In the genomic region with DNA sequence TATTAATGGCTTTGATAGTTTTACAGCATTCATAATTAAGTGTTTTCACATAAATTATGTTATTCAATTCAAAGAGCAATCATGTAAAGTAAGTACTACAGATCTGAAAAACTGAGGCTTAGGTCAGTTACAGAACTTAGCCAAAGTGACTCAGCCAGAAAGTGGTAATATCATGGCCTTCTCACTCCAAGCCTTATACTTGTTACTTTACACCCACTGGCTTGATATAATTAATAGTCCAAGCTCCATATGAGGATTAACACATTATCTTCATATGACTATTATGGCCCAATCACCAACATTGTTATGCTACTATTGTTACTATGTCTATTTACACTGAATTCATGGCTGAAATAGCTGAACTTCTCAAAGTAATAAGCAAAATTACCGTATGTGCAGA, we compare ENCODE assay signal across 20 cellular contexts. TPM values are rescaled to one million over a fixed set of nuclear protein-coding genes. Genes with fewer than 3 reads are reported as not detected.
A peak's percentile ranks its signal among the peaks of the same experiment; 100 is the strongest.
DNase-seq lines count a peak whose midpoint lies in the region; ATAC-seq, FAIRE-seq and TF ChIP-seq lines count a peak whose summit lies in the region.
"Had no signal": no experiment of that assay in that cellular context is flagged by ENCODE, and none has a peak within 500 bp of the region (broad histone marks: within the 10 kb centered on the region; RNA-seq: fewer than 3 reads in every experiment).

No MANE protein-coding gene starts in this region.

- H2AFZ ChIP-seq in astrocyte (ENCODE audit: low read depth, low read length), result no peak overlapping the region

- no peak for TF ChIP-seq CTCF in astrocyte (IDR thresholded peaks at IDR 0.05; ENCODE audit: insufficient read depth, low read depth, low read length)
- no peak for TF ChIP-seq CTCF in progenitor cell of endocrine pancreas (IDR thresholded peaks at IDR 0.05; ENCODE audit: unreplicated experiment)

- no peaks in the 10 kb centered on the region for H3K79me2 ChIP-seq in astrocyte (ENCODE audit: insufficient read depth, low read length)

- H3K36me3 Mint-ChIP-seq in CD4-positive, CD25-positive, alpha-beta regulatory T cell, result peaks cover 30% of the 10 kb centered on the region
- H3K36me3 Mint-ChIP-seq in astrocyte (ENCODE audit: low read depth, unreplicated experiment) (peaks cover 5% of the 10 kb centered on the region), progenitor cell of endocrine pancreas (ENCODE audit: insufficient read depth) (peaks cover 5% of the 10 kb centered on the region)
- H3K36me3 Mint-ChIP-seq in stimulated activated effector memory CD8-positive, alpha-beta T cell treated with anti-CD3 and anti-CD28 coated beads, Interleukin-12 subunit alpha, Interleukin-12 subunit beta, amount 100 ng/mL, for 72 hours, result peaks cover 8% of the 10 kb centered on the region
- no peaks in the 10 kb centered on the region for H3K36me3 Mint-ChIP-seq in activated T-helper 2 cell treated with anti-CD3 and anti-CD28 coated beads, Interferon-gamma antibody, Interleukin-2, Interleukin-4, amounts not matched to agents 10 μg/mL and 5 μg/mL and 100 μg/mL, durations not matched to agents 14 hours and 24 hours and 36 hours (ENCODE audit: low read depth)

- FAIRE-seq in astrocyte (lab: Jason Lieb, UNC), result no peak

- peaks cover 16% of the 10 kb centered on the region for H3K4me1 ChIP-seq in CD4-positive, CD25-positive, alpha-beta regulatory T cell (ENCODE audit: control insufficient read depth, insufficient read depth, low read length, poor library complexity, severe bottlenecking)
- H3K4me1 ChIP-seq in astrocyte (ENCODE audit: insufficient read depth, low read length), result no peaks in the 10 kb centered on the region
- H3K4me1 ChIP-seq: A549 had no signal

- H4K20me1 ChIP-seq in astrocyte (ENCODE audit: insufficient read depth, low read length), result peaks cover 2% of the 10 kb centered on the region

- peak overlapping the region in 1 of 4 donors; percentile 3 for H3K4me3 Mint-ChIP-seq in CD4-positive, CD25-positive, alpha-beta regulatory T cell
- H3K4me3 Mint-ChIP-seq in astrocyte (ENCODE audit: unreplicated experiment) (no peak overlapping the region), progenitor cell of endocrine pancreas (ENCODE audit: low read depth) (no peak overlapping the region)
- H3K4me3 Mint-ChIP-seq in stimulated activated effector memory CD8-positive, alpha-beta T cell treated with anti-CD3 and anti-CD28 coated beads, Interleukin-12 subunit alpha, Interleukin-12 subunit beta, amount 100 ng/mL, for 72 hours, result no peak overlapping the region
- H3K4me3 Mint-ChIP-seq in activated T-helper 2 cell treated with anti-CD3 and anti-CD28 coated beads, Interferon-gamma antibody, Interleukin-2, Interleukin-4, amounts not matched to agents 10 μg/mL and 5 μg/mL and 100 μg/mL, durations not matched to agents 14 hours and 24 hours and 36 hours (ENCODE audit: low read depth), result no peak overlapping the region
- H3K4me3 Mint-ChIP-seq: CD4-positive, alpha-beta memory T cell; H9 had no signal

- H3K27ac ChIP-seq in CD4-positive, CD25-positive, alpha-beta regulatory T cell (ENCODE audit: insufficient read depth, low read length, poor library complexity, severe bottlenecking), result peak overlapping the region; percentile 16
- H3K27ac ChIP-seq in astrocyte (ENCODE audit: low read depth, low read length), result no peak overlapping the region
- H3K27ac ChIP-seq: 22Rv1, A549, C4-2B had no signal

- no peaks in the 10 kb centered on the region for H3K27me3 Mint-ChIP-seq in CD4-positive, CD25-positive, alpha-beta regulatory T cell
- H3K27me3 Mint-ChIP-seq in astrocyte (ENCODE audit: low read depth, unreplicated experiment), result no peaks in the 10 kb centered on the region
- no peaks in the 10 kb centered on the region for H3K27me3 Mint-ChIP-seq in progenitor cell of endocrine pancreas
- H3K27me3 Mint-ChIP-seq in activated T-helper 2 cell treated with anti-CD3 and anti-CD28 coated beads, Interferon-gamma antibody, Interleukin-2, Interleukin-4, amounts not matched to agents 10 μg/mL and 5 μg/mL and 100 μg/mL, durations not matched to agents 14 hours and 24 hours and 36 hours (ENCODE audit: low read depth), result no peaks in the 10 kb centered on the region
- H3K27me3 Mint-ChIP-seq: CD4-positive, alpha-beta memory T cell had no signal

- peaks cover 18 to 49% (median 35%) of the 10 kb centered on the region in 4 donors for H3K4me1 Mint-ChIP-seq in CD4-positive, CD25-positive, alpha-beta regulatory T cell
- no peaks in the 10 kb centered on the region for H3K4me1 Mint-ChIP-seq in astrocyte (ENCODE audit: low read depth, unreplicated experiment)
- H3K4me1 Mint-ChIP-seq in stimulated activated effector memory CD8-positive, alpha-beta T cell treated with anti-CD3 and anti-CD28 coated beads, Interleukin-12 subunit alpha, Interleukin-12 subunit beta, amount 100 ng/mL, for 72 hours, result peaks cover 13% of the 10 kb centered on the region
- no peaks in the 10 kb centered on the region for H3K4me1 Mint-ChIP-seq in progenitor cell of endocrine pancreas (ENCODE audit: low read depth)
- H3K4me1 Mint-ChIP-seq in activated T-helper 2 cell treated with anti-CD3 and anti-CD28 coated beads, Interferon-gamma antibody, Interleukin-2, Interleukin-4, amounts not matched to agents 10 μg/mL and 5 μg/mL and 100 μg/mL, durations not matched to agents 14 hours and 24 hours and 36 hours (ENCODE audit: low read depth), result peaks cover 12% of the 10 kb centered on the region

- no peak overlapping the region for H3K9ac ChIP-seq in astrocyte (ENCODE audit: low read length)

- no peak overlapping the region for H3K27ac Mint-ChIP-seq in CD4-positive, CD25-positive, alpha-beta regulatory T cell
- H3K27ac Mint-ChIP-seq in astrocyte (ENCODE audit: unreplicated experiment), result no peak overlapping the region
- H3K27ac Mint-ChIP-seq in stimulated activated effector memory CD8-positive, alpha-beta T cell treated with anti-CD3 and anti-CD28 coated beads, Interleukin-12 subunit alpha, Interleukin-12 subunit beta, amount 100 ng/mL, for 72 hours, result no peak overlapping the region
- no peak overlapping the region for H3K27ac Mint-ChIP-seq in progenitor cell of endocrine pancreas
- no peak overlapping the region for H3K27ac Mint-ChIP-seq in activated T-helper 2 cell treated with anti-CD3 and anti-CD28 coated beads, Interferon-gamma antibody, Interleukin-2, Interleukin-4, amounts not matched to agents 10 μg/mL and 5 μg/mL and 100 μg/mL, durations not matched to agents 14 hours and 24 hours and 36 hours
- H3K27ac Mint-ChIP-seq: H9 had no signal

- intact Hi-C loops in activated T-helper 2 cell treated with anti-CD3 and anti-CD28 coated beads, Interferon-gamma antibody, Interleukin-2, Interleukin-4, amounts not matched to agents 10 μg/mL and 5 μg/mL and 100 μg/mL, durations not matched to agents 14 hours and 24 hours and 36 hours (cut with micrococcal nuclease), result loop anchor here (5.0 kb wide), 1 partner anchor 37 kb away; no protein-coding TSS in a partner anchor

- H3K4me3 ChIP-seq in CD4-positive, CD25-positive, alpha-beta regulatory T cell (ENCODE audit: low read depth, low read length), result no peak overlapping the region
- no peak overlapping the region for H3K4me3 ChIP-seq in astrocyte (ENCODE audit: insufficient read depth, low read depth, low read length)
- H3K4me3 ChIP-seq: A549 had no signal

- no peak overlapping the region for H3K4me2 ChIP-seq in astrocyte (ENCODE audit: low read length)
- H3K4me2 ChIP-seq: A549 had no signal

- peak; percentile 68 to 71 for ATAC-seq in activated CD4-positive, CD25-positive, alpha-beta regulatory T cell treated with anti-CD3 and anti-CD28 coated beads, Interleukin-2, amount 50 U/mL, for 24 hours
- ATAC-seq in CD4-positive, CD25-positive, alpha-beta regulatory T cell (ENCODE audit: low read depth in 2 of 2), result no peak
- peak; percentile 80 for ATAC-seq in stimulated activated effector memory CD8-positive, alpha-beta T cell treated with anti-CD3 and anti-CD28 coated beads, Interleukin-12 subunit alpha, Interleukin-12 subunit beta, amount 100 ng/mL, for 72 hours
- ATAC-seq: A549 had no signal

- no peaks in the 10 kb centered on the region for H3K9me3 ChIP-seq in CD4-positive, CD25-positive, alpha-beta regulatory T cell (ENCODE audit: control insufficient read depth in 2 of 2, low read length in 2 of 2)
- no peaks in the 10 kb centered on the region for H3K9me3 ChIP-seq in astrocyte (ENCODE audit: insufficient read depth, low read depth, low read length)
- H3K9me3 ChIP-seq: A549 had no signal

- H3K27me3 ChIP-seq in CD4-positive, CD25-positive, alpha-beta regulatory T cell (ENCODE audit: control insufficient read depth, insufficient read depth, low read length), result no peaks in the 10 kb centered on the region
- H3K27me3 ChIP-seq in astrocyte (ENCODE audit: insufficient read depth, low read length), result no peaks in the 10 kb centered on the region

- H3K9me3 Mint-ChIP-seq in CD4-positive, CD25-positive, alpha-beta regulatory T cell, result no peaks in the 10 kb centered on the region
- H3K9me3 Mint-ChIP-seq in astrocyte (ENCODE audit: unreplicated experiment), result no peaks in the 10 kb centered on the region
- no peaks in the 10 kb centered on the region for H3K9me3 Mint-ChIP-seq in stimulated activated effector memory CD8-positive, alpha-beta T cell treated with anti-CD3 and anti-CD28 coated beads, Interleukin-12 subunit alpha, Interleukin-12 subunit beta, amount 100 ng/mL, for 72 hours
- no peaks in the 10 kb centered on the region for H3K9me3 Mint-ChIP-seq in progenitor cell of endocrine pancreas (ENCODE audit: low read depth)
- no peaks in the 10 kb centered on the region for H3K9me3 Mint-ChIP-seq in activated T-helper 2 cell treated with anti-CD3 and anti-CD28 coated beads, Interferon-gamma antibody, Interleukin-2, Interleukin-4, amounts not matched to agents 10 μg/mL and 5 μg/mL and 100 μg/mL, durations not matched to agents 14 hours and 24 hours and 36 hours
- H3K9me3 Mint-ChIP-seq: CD4-positive, alpha-beta memory T cell; H9 had no signal

- DNase-seq in activated CD4-positive, CD25-positive, alpha-beta regulatory T cell treated with anti-CD3 and anti-CD28 coated beads, Interleukin-2, amount 50 U/mL, for 72 hours, result no peak
- no peak for DNase-seq in CD4-positive, CD25-positive, alpha-beta regulatory T cell
- DNase-seq in astrocyte (ENCODE audit: low read depth) (peak; percentile 10), progenitor cell of endocrine pancreas (ENCODE audit: low spot score, unreplicated experiment) (no peak)
- DNase-seq in stimulated activated effector memory CD8-positive, alpha-beta T cell treated with anti-CD3 and anti-CD28 coated beads, Interleukin-12 subunit alpha, Interleukin-12 subunit beta, amount 100 ng/mL, for 72 hours (ENCODE audit: low spot score in 2 of 2), result no peak
- no peak for DNase-seq in activated T-helper 2 cell treated with anti-CD3 and anti-CD28 coated beads, Interferon-gamma antibody, Interleukin-2, Interleukin-4, amounts not matched to agents 10 μg/mL and 5 μg/mL and 100 μg/mL, durations not matched to agents 14 hours and 24 hours and 36 hours (ENCODE audit: low spot score)
- DNase-seq: AML-193; CD4-positive, alpha-beta memory T cell; DMS153; DMS79; GDM1; GOT3; H9 had no signal

- no peaks in the 10 kb centered on the region for H3K36me3 ChIP-seq in CD4-positive, CD25-positive, alpha-beta regulatory T cell (ENCODE audit: control insufficient read depth, insufficient read depth, low read length)
- H3K36me3 ChIP-seq in astrocyte (ENCODE audit: insufficient read depth, low read length), result no peaks in the 10 kb centered on the region

RNA-seq across cellular contexts. Expression of gene TIGIT, which starts 50.7 kb away (rescaled TPM):
- 72.8 TPM for total RNA-seq in CD4-positive, CD25-positive, alpha-beta regulatory T cell
- 100 to 1,000 TPM; 210 to 246 (median 236) TPM for polyA plus RNA-seq in CD4-positive, CD25-positive, alpha-beta regulatory T cell
- total RNA-seq in astrocyte (not detected in 2 replicates), progenitor cell of endocrine pancreas (not detected in 2 replicates)
- 6.3 and 6.7 TPM in 2 replicates for total RNA-seq in activated T-helper 2 cell treated with anti-CD3 and anti-CD28 coated beads, Interferon-gamma antibody, Interleukin-2, Interleukin-4, amounts not matched to agents 10 μg/mL and 5 μg/mL and 100 μg/mL, durations not matched to agents 14 hours and 24 hours and 36 hours
- total RNA-seq: Daoy, H9, HT-29 had no signal
- polyA plus RNA-seq: A549, BJ had no signal

Comparison
In these comparisons a context has a peak if more than half of its experiments do, and no peak if none do; other contexts are left out.
1. ATAC-seq: peak in activated CD4-positive, CD25-positive, alpha-beta regulatory T cell treated with anti-CD3 and anti-CD28 coated beads, Interleukin-2, amount 50 U/mL, for 24 hours (2 of 2) and stimulated activated effector memory CD8-positive, alpha-beta T cell treated with anti-CD3 and anti-CD28 coated beads, Interleukin-12 subunit alpha, Interleukin-12 subunit beta, amount 100 ng/mL, for 72 hours (single experiment); none in CD4-positive, CD25-positive, alpha-beta regulatory T cell (0 of 2).